In genomic region chr14:24212924-24213865, GRCh38 we compare ENCODE assay signal across 8 cellular contexts. TPM values are rescaled to one million over a fixed set of nuclear protein-coding genes. Genes with fewer than 3 reads are reported as not detected.
DNase-seq lines count a peak whose midpoint lies in the region; ATAC-seq and TF ChIP-seq lines count a peak whose summit lies in the region.

TSS of gene CHMP4A (minus strand) at chr14:24213488. CDS start at chr14:24213439, 49 bp downstream.

- peaks cover 2% of the 10 kb centered on the region for H3K27me3 Mint-ChIP-seq in HFFc6 (ENCODE audit: insufficient read depth)
- peaks cover 6% of the 10 kb centered on the region for H3K27me3 Mint-ChIP-seq in activated naive CD4-positive, alpha-beta T cell treated with anti-CD3 and anti-CD28 coated beads, Interleukin-2, amount 10 ng/mL, durations not matched to agents 7 days and 5 days

- peak within 1 kb of the TSS; percentile 82 for H3K4me3 ChIP-seq in NB4 (ENCODE audit: low read depth, low read length)
- H3K4me3 ChIP-seq in SK-N-MC = peak within 1 kb of the TSS; percentile 92
- H3K4me3 ChIP-seq in gastroesophageal sphincter = peak within 1 kb of the TSS; percentile 45 to 79
- peak within 1 kb of the TSS; percentile 73 to 79 for H3K4me3 ChIP-seq in neutrophil (ENCODE audit: low read depth in 1 of 2, low read length in 1 of 2)

- H3K4me1 ChIP-seq in gastroesophageal sphincter (peaks cover 0 to 47% (median 13%) of the 10 kb centered on the region in 3 donors), neutrophil (ENCODE audit: control insufficient read depth in 1 of 2, insufficient read depth in 1 of 2, low read depth in 1 of 2, low read length in 1 of 2) (peaks cover 27 to 35% of the 10 kb centered on the region in 2 experiments)

- TF ChIP-seq EP300 in gastroesophageal sphincter (IDR thresholded peaks at IDR 0.05) = no peak

- CTCF ChIA-PET in activated naive CD4-positive, alpha-beta T cell treated with anti-CD3 and anti-CD28 coated beads, Interleukin-2, amount 10 ng/mL, durations not matched to agents 7 days and 5 days (lab: Charles Lee) = interaction anchor here (0.6 to 2.7 kb wide), 12 partner anchors 17 to 223 kb away, joined by 3 to 14 read pairs (median 3); partner anchors contain the start of genes RABGGTA and TINF2

- H3K27ac ChIP-seq in SK-N-MC (peak within 1 kb of the TSS; percentile 94), gastroesophageal sphincter (peak within 1 kb of the TSS; percentile 74 to 97 (median 92)), neutrophil (peak within 1 kb of the TSS; percentile 97), substantia nigra (ENCODE audit: low read depth, low read length, poor library complexity, severe bottlenecking) (peak within 1 kb of the TSS; percentile 89)

- ATAC-seq in gastroesophageal sphincter = peak; percentile 95

- H3K27me3 ChIP-seq in gastroesophageal sphincter (no peaks in the 10 kb centered on the region), neutrophil (no peaks in the 10 kb centered on the region)

- H3K4me1 Mint-ChIP-seq in HFFc6 (ENCODE audit: low read depth) = peaks cover 40% of the 10 kb centered on the region
- peaks cover 65% of the 10 kb centered on the region for H3K4me1 Mint-ChIP-seq in activated naive CD4-positive, alpha-beta T cell treated with anti-CD3 and anti-CD28 coated beads, Interleukin-2, amount 10 ng/mL, durations not matched to agents 7 days and 5 days

- peak within 1 kb of the TSS; percentile 100 for H3K27ac Mint-ChIP-seq in HFFc6
- peak within 1 kb of the TSS; percentile 95 for H3K27ac Mint-ChIP-seq in activated naive CD4-positive, alpha-beta T cell treated with anti-CD3 and anti-CD28 coated beads, Interleukin-2, amount 10 ng/mL, durations not matched to agents 7 days and 5 days

- H3K9me3 Mint-ChIP-seq in HFFc6 = no peaks in the 10 kb centered on the region
- no peaks in the 10 kb centered on the region for H3K9me3 Mint-ChIP-seq in activated naive CD4-positive, alpha-beta T cell treated with anti-CD3 and anti-CD28 coated beads, Interleukin-2, amount 10 ng/mL, durations not matched to agents 7 days and 5 days

- H3K4me3 Mint-ChIP-seq in HFFc6 = peak within 1 kb of the TSS; percentile 97
- peak within 1 kb of the TSS; percentile 81 for H3K4me3 Mint-ChIP-seq in activated naive CD4-positive, alpha-beta T cell treated with anti-CD3 and anti-CD28 coated beads, Interleukin-2, amount 10 ng/mL, durations not matched to agents 7 days and 5 days

- H3K9ac ChIP-seq in SK-N-MC (ENCODE audit: insufficient read length) = peak within 1 kb of the TSS; percentile 93

- H3K36me3 ChIP-seq in SK-N-MC (ENCODE audit: insufficient read depth, low read length) (peaks cover 28% of the 10 kb centered on the region; the same call in 1 of the 2 replicates), gastroesophageal sphincter (peaks cover 0 to 46% of the 10 kb centered on the region in 2 donors), neutrophil (peaks cover 35% of the 10 kb centered on the region)

- WGBS in gastroesophageal sphincter (ENCODE audit: low coverage in 1 of 2), 2 donors = 1% methylated on average over 23 of the region's 53 CpGs; no CpG with 5 or more reads in 1 of the 2 donors

- no peaks in the 10 kb centered on the region for H3K9me3 ChIP-seq in SK-N-MC (ENCODE audit: low read depth, low read length)
- H3K9me3 ChIP-seq in gastroesophageal sphincter = no peaks in the 10 kb centered on the region
- H3K9me3 ChIP-seq in neutrophil = no peaks in the 10 kb centered on the region

- TF ChIP-seq POLR2A in NB4 (IDR thresholded peaks at IDR 0.05; ENCODE audit: extremely low read depth, insufficient read length) = peak; percentile 94
- peak; percentile 93 to 94 for TF ChIP-seq POLR2A in gastroesophageal sphincter (IDR thresholded peaks at IDR 0.05)

- peak; percentile 49; the same call in 1 of the 2 replicates for TF ChIP-seq CTCF in HFFc6 (IDR thresholded peaks at IDR 0.05)
- no peak for TF ChIP-seq CTCF in NB4 (IDR thresholded peaks at IDR 0.05; ENCODE audit: low read depth, low read length)
- TF ChIP-seq CTCF in gastroesophageal sphincter (IDR thresholded peaks at IDR 0.05) = peak in 2 of 4 experiments; percentile 21 to 50
- TF ChIP-seq CTCF in neutrophil (IDR thresholded peaks at IDR 0.05) = peak; percentile 34

- DNase-seq in GM04503 (ENCODE audit: low read depth) = peak; percentile 88
- DNase-seq in HFFc6 = peak; percentile 98
- peak; percentile 99 for DNase-seq in NB4 (ENCODE audit: low read depth)
- peak; percentile 86 for DNase-seq in SK-N-MC (ENCODE audit: low read depth, low spot score)
- peak; percentile 99 for DNase-seq in activated naive CD4-positive, alpha-beta T cell treated with anti-CD3 and anti-CD28 coated beads, Interleukin-2, amount 10 ng/mL, durations not matched to agents 7 days and 5 days
- peak; percentile 44 to 95 (median 87) for DNase-seq in substantia nigra (lab: John Stamatoyannopoulos, UW)

- peaks cover 24% of the 10 kb centered on the region for H3K36me3 Mint-ChIP-seq in HFFc6 (ENCODE audit: low read depth)
- H3K36me3 Mint-ChIP-seq in activated naive CD4-positive, alpha-beta T cell treated with anti-CD3 and anti-CD28 coated beads, Interleukin-2, amount 10 ng/mL, durations not matched to agents 7 days and 5 days = peaks cover 56% of the 10 kb centered on the region

RNA-seq across cellular contexts. Expression of gene CHMP4A, which starts in this region (rescaled TPM):
- total RNA-seq in HFFc6 (2021; fragmentation: NEBNext Ultra II Directional; extraction: Animal tissue kit (Norgen Biotek cat#: 25700)) = 10 to 100 TPM; 32.4 to 41.1 (median 38.8) TPM
- 100 to 1,000 TPM in 2 of 4 donors, 10 to 100 TPM in 2; 93.4 to 134 (median 106) TPM for total RNA-seq in gastroesophageal sphincter

Comparison
In these comparisons a context has a peak if more than half of its experiments do, and no peak if none do; other contexts are left out.
1. Peak in every context shown above with its lines: DNase-seq, ATAC-seq, H3K4me3 ChIP-seq and H3K27ac ChIP-seq.